ENCODE assay signal across 25 cellular contexts in the genomic region with DNA sequence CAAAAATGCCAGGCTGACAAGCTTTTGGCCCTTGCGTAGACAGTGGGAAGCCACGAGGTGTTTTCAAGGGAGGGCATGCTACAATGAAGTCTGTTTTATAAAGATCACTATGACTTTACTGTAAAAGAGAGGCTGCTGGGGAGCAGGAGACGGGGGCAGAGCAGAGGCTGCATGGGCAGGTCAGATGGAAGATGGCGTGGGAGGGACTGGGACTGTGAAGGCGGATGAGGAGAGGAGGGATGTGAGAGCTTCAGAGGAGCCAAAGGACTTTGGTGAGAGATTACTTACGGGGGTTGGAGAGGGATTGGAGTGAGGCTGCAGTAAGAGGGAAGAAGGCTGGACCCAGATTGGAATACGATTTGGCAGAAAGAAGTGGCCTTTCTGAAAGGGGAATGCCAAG.
"Had no signal": no experiment of that assay in that cellular context is flagged by ENCODE, and none has a peak within 500 bp of the region (broad histone marks: within the 10 kb centered on the region; RNA-seq: fewer than 3 reads in every experiment).

No MANE protein-coding gene starts in this region.

- H3K36me3 Mint-ChIP-seq: mesothelial cell of epicardium; naive B cell; neural progenitor cell; stimulated activated effector memory CD8-positive, alpha-beta T cell treated with anti-CD3 and anti-CD28 coated beads, Interleukin-12 subunit alpha, Interleukin-12 subunit beta, amount 100 ng/mL, for 72 hours; type B pancreatic cell had no signal

- DNase-seq: hypothalamus; immature natural killer cell; left ventricle myocardium inferior; naive B cell; natural killer cell; nephron progenitor cell; occipital lobe; retina; right cardiac atrium; stimulated activated CD4-positive, alpha-beta T cell treated with anti-CD3 and anti-CD28 coated beads, Interleukin-4, amount 100 ng/mL, for 24 hours; stimulated activated naive CD4-positive, alpha-beta T cell treated with Interleukin-2 at 50 U/mL for 16 hours; stimulated activated naive CD8-positive, alpha-beta T cell treated with anti-CD3 and anti-CD28 coated beads, Interleukin-15, amount 100 ng/mL, for 72 hours; substantia nigra; uterus had no signal

- H3K27ac Mint-ChIP-seq: immature natural killer cell; mesothelial cell of epicardium; naive B cell; natural killer cell; nephron progenitor cell; neural progenitor cell; stimulated activated effector memory CD8-positive, alpha-beta T cell treated with anti-CD3 and anti-CD28 coated beads, Interleukin-12 subunit alpha, Interleukin-12 subunit beta, amount 100 ng/mL, for 72 hours; stimulated activated naive CD8-positive, alpha-beta T cell treated with anti-CD3 and anti-CD28 coated beads, Interleukin-15, amount 100 ng/mL, for 72 hours; type B pancreatic cell had no signal

- H3K27ac ChIP-seq: left ventricle myocardium inferior, neural progenitor cell, neutrophil, prostate gland, skin epidermis, tibial nerve, uterus had no signal

- H3K4me3 Mint-ChIP-seq: immature natural killer cell; mesothelial cell of epicardium; naive B cell; natural killer cell; nephron progenitor cell; neural progenitor cell; stimulated activated effector memory CD8-positive, alpha-beta T cell treated with anti-CD3 and anti-CD28 coated beads, Interleukin-12 subunit alpha, Interleukin-12 subunit beta, amount 100 ng/mL, for 72 hours; stimulated activated naive CD8-positive, alpha-beta T cell treated with anti-CD3 and anti-CD28 coated beads, Interleukin-15, amount 100 ng/mL, for 72 hours; type B pancreatic cell had no signal

- H3K4me1 ChIP-seq: left ventricle myocardium inferior, prostate gland, tibial nerve, uterus had no signal

- H2AFZ ChIP-seq: neural progenitor cell had no signal

- H3K9me3 Mint-ChIP-seq: natural killer cell; stimulated activated effector memory CD8-positive, alpha-beta T cell treated with anti-CD3 and anti-CD28 coated beads, Interleukin-12 subunit alpha, Interleukin-12 subunit beta, amount 100 ng/mL, for 72 hours; stimulated activated naive CD8-positive, alpha-beta T cell treated with anti-CD3 and anti-CD28 coated beads, Interleukin-15, amount 100 ng/mL, for 72 hours had no signal

- H3K36me3 ChIP-seq: left ventricle myocardium inferior, neutrophil, prostate gland, tibial nerve, uterus had no signal

- FAIRE-seq: islet of Langerhans had no signal

- H3K27me3 ChIP-seq: neural progenitor cell, tibial nerve, uterus had no signal

- H3K9ac ChIP-seq: neural progenitor cell had no signal

- H3K4me1 Mint-ChIP-seq: immature natural killer cell; naive B cell; natural killer cell; stimulated activated effector memory CD8-positive, alpha-beta T cell treated with anti-CD3 and anti-CD28 coated beads, Interleukin-12 subunit alpha, Interleukin-12 subunit beta, amount 100 ng/mL, for 72 hours; stimulated activated naive CD8-positive, alpha-beta T cell treated with anti-CD3 and anti-CD28 coated beads, Interleukin-15, amount 100 ng/mL, for 72 hours had no signal

- H3K9me3 ChIP-seq: neutrophil, prostate gland, uterus had no signal

- ATAC-seq: natural killer cell; right cardiac atrium; sciatic nerve; stimulated activated naive CD8-positive, alpha-beta T cell treated with anti-CD3 and anti-CD28 coated beads, Interleukin-15, amount 100 ng/mL, for 72 hours had no signal

- H3K4me2 ChIP-seq: neural progenitor cell had no signal

- H3K4me3 ChIP-seq: left ventricle myocardium inferior, lung, neural progenitor cell, prostate gland, skin epidermis, tibial nerve, uterus had no signal
